ENCODE assay signal across 8 cellular contexts in genomic region chr11:44096360-44097188, GRCh38. TPM values are rescaled to one million over a fixed set of nuclear protein-coding genes. Genes with fewer than 3 reads are reported as not detected.
DNase-seq lines count a peak whose midpoint lies in the region; ATAC-seq, FAIRE-seq and TF ChIP-seq lines count a peak whose summit lies in the region.

No MANE protein-coding gene starts in this region.

- 32% methylated on average over 4 of the region's 18 CpGs for WGBS in hepatocyte (ENCODE audit: low lambda C conversion rate, missing lambda C conversion rate)
- WGBS in small intestine, 3 donors = 4 to 14% (median 10%) methylated on average over 17 to 18 of the region's 18 CpGs

- H3K4me3 ChIP-seq in hepatocyte = peak overlapping the region; percentile 99
- H3K4me3 ChIP-seq in small intestine (ENCODE audit: low read depth in 1 of 2, low read length in 2 of 2) = peak overlapping the region; percentile 81 to 95

- peak overlapping the region; percentile 99 for H3K4me2 ChIP-seq in hepatocyte

- peaks cover 15% of the 10 kb centered on the region for H3K4me1 Mint-ChIP-seq in activated T-helper 17 cell treated with anti-CD3 and anti-CD28 coated beads, Interleukin-2, amount 50 U/mL, for 72 hours

- DNase-seq in COLO829 (ENCODE audit: low spot score) (peak; percentile 39), hepatocyte (ENCODE audit: low spot score) (peak; percentile 14), small intestine (peak; percentile 69), posterior vena cava (ENCODE audit: low spot score) (no peak), NCI-H82 treated with DMSO at 0.1 percent for 48 hours (lab: John Stamatoyannopoulos, UW; ENCODE audit: unreplicated experiment) (no peak)

- peak overlapping the region; percentile 95 for H2AFZ ChIP-seq in hepatocyte

- no peaks in the 10 kb centered on the region for H3K27me3 Mint-ChIP-seq in activated T-helper 17 cell treated with anti-CD3 and anti-CD28 coated beads, Interleukin-2, amount 50 U/mL, for 72 hours

- H3K4me1 ChIP-seq in hepatocyte (ENCODE audit: insufficient read depth) = peaks cover 7% of the 10 kb centered on the region
- H3K4me1 ChIP-seq in small intestine (ENCODE audit: control insufficient read depth in 2 of 2, insufficient read depth in 1 of 2, low read depth in 1 of 2, low read length in 1 of 2) = peaks cover 0 to 6% of the 10 kb centered on the region in 2 donors

- H3K36me3 ChIP-seq in hepatocyte (replicated peaks; ENCODE audit: insufficient read depth, low read depth) = no peaks in the 10 kb centered on the region
- H3K36me3 ChIP-seq in small intestine (ENCODE audit: control insufficient read depth in 2 of 2, insufficient read depth in 2 of 2, low read length in 2 of 2) = peaks cover 3 to 4% of the 10 kb centered on the region in 2 donors

- H3K27ac ChIP-seq in hepatocyte (peak overlapping the region; percentile 86), small intestine (ENCODE audit: low read depth in 1 of 2, low read length in 1 of 2) (peak overlapping the region; percentile 12 to 64)

- no peak for FAIRE-seq in small intestine (lab: Jason Lieb, UNC)

- peak overlapping the region; percentile 60 for H3K27ac Mint-ChIP-seq in activated T-helper 17 cell treated with anti-CD3 and anti-CD28 coated beads, Interleukin-2, amount 50 U/mL, for 72 hours

- intact Hi-C loops in posterior vena cava (cut with DNase I) = loop anchor here in 1 of 2 donors (10.0 kb wide), 1 partner anchor 448 kb away; no protein-coding TSS in a partner anchor

- H3K36me3 Mint-ChIP-seq in activated T-helper 17 cell treated with anti-CD3 and anti-CD28 coated beads, Interleukin-2, amount 50 U/mL, for 72 hours (ENCODE audit: low read depth) = no peaks in the 10 kb centered on the region

- H3K4me3 Mint-ChIP-seq in activated T-helper 17 cell treated with anti-CD3 and anti-CD28 coated beads, Interleukin-2, amount 50 U/mL, for 72 hours = peak overlapping the region; percentile 82

- no peaks in the 10 kb centered on the region for H3K9me2 ChIP-seq in hepatocyte (replicated peaks; ENCODE audit: insufficient read depth)

- H3K9me3 Mint-ChIP-seq in activated T-helper 17 cell treated with anti-CD3 and anti-CD28 coated beads, Interleukin-2, amount 50 U/mL, for 72 hours = no peaks in the 10 kb centered on the region

- ATAC-seq in HG03159 (IDR thresholded peaks at IDR 0.05; ENCODE audit: unreplicated experiment) (peak; percentile 8), HG02981 (IDR thresholded peaks at IDR 0.05; ENCODE audit: unreplicated experiment) (no peak)
- peak; percentile 12 for ATAC-seq in activated T-helper 17 cell treated with anti-CD3 and anti-CD28 coated beads, Interleukin-2, amount 50 U/mL, for 72 hours (replicated peaks)

- peaks cover 17% of the 10 kb centered on the region for H4K20me1 ChIP-seq in hepatocyte (ENCODE audit: insufficient read depth, poor library complexity, severe bottlenecking)

- H3K27me3 ChIP-seq in hepatocyte (no peaks in the 10 kb centered on the region), small intestine (ENCODE audit: control insufficient read depth in 2 of 2, insufficient read depth in 2 of 2, low read length in 2 of 2) (no peaks in the 10 kb centered on the region)

- H3K9me3 ChIP-seq in hepatocyte (ENCODE audit: low read depth) = no peaks in the 10 kb centered on the region
- H3K9me3 ChIP-seq in small intestine (ENCODE audit: control insufficient read depth, low read depth) = no peaks in the 10 kb centered on the region

- TF ChIP-seq CTCF in hepatocyte (IDR thresholded peaks at IDR 0.05; ENCODE audit: poor library complexity) = no peak

- H3K79me2 ChIP-seq in hepatocyte = peaks cover 58% of the 10 kb centered on the region

RNA-seq across cellular contexts. Expression of gene EXT2, which starts 1.1 kb away (rescaled TPM):
- 10 to 100 TPM; 16.9 to 28.9 TPM for total RNA-seq in activated T-helper 17 cell treated with anti-CD3 and anti-CD28 coated beads, Interleukin-2, amount 50 U/mL, for 72 hours
- 95.8 and 107 TPM in 2 replicates for total RNA-seq in hepatocyte
- polyA plus RNA-seq in hepatocyte = 71.5 and 80.6 TPM in 2 replicates
- polyA plus RNA-seq in small intestine = 10 to 100 TPM; 18.6 to 30.6 (median 26.6) TPM
- 10 to 100 TPM; 60.1 to 62.8 TPM for total RNA-seq in posterior vena cava

RNA-seq across cellular contexts. Expression of gene ACCS, which starts 30.5 kb away (rescaled TPM):
- total RNA-seq in activated T-helper 17 cell treated with anti-CD3 and anti-CD28 coated beads, Interleukin-2, amount 50 U/mL, for 72 hours = 1 to 10 TPM; 5.7 to 7.3 TPM
- total RNA-seq in hepatocyte (5.9 and 9.9 TPM in 2 replicates), posterior vena cava (10 to 100 TPM; 18.5 to 30.5 TPM)
- polyA plus RNA-seq in hepatocyte (21.4 and 23.1 TPM in 2 replicates), small intestine (10 to 100 TPM in 2 of 3 donors, 1 to 10 TPM in 1; 7.0 to 62.6 (median 16.8) TPM)

RNA-seq across cellular contexts. Expression of gene ACCSL, which starts 48.8 kb away (rescaled TPM):
- not detected for total RNA-seq in activated T-helper 17 cell treated with anti-CD3 and anti-CD28 coated beads, Interleukin-2, amount 50 U/mL, for 72 hours
- not detected in 2 replicates for total RNA-seq in hepatocyte
- not detected in 2 replicates for polyA plus RNA-seq in hepatocyte
- not detected for polyA plus RNA-seq in small intestine
- not detected for total RNA-seq in posterior vena cava

Comparison
In these comparisons a context has a peak if more than half of its experiments do, and no peak if none do; other contexts are left out.
1. DNase-seq: peak in COLO829 (single experiment), hepatocyte (single experiment) and small intestine (single experiment); none in posterior vena cava (single experiment) and NCI-H82 treated with DMSO at 0.1 percent for 48 hours (single experiment).